ENCODE assay signal across 32 cellular contexts in the genomic region with DNA sequence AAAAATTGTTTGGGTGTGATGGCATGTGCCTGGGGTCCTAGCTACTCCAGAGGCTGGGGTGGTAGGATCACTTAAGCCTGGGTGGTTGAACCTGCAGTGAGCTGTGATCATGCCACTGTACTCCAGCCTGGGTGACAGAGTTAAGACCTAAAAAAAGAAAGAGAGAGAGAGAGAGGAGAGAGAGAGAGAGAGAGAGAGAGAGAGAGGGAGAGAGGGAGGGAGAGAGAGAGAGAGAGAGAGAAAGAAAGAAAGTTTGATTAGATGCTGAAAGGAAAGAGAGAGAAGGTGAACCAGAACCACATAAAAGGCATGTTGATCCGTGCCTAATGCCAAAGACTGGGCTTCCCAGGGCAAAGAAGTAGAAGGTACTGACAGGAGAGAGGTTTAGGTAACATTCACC. TPM values are rescaled to one million over a fixed set of nuclear protein-coding genes. Genes with fewer than 3 reads are reported as not detected.
"Had no signal": no experiment of that assay in that cellular context is flagged by ENCODE, and none has a peak within 500 bp of the region (broad histone marks: within the 10 kb centered on the region; RNA-seq: fewer than 3 reads in every experiment).

No MANE protein-coding gene starts in this region.

- ATAC-seq: activated naive CD8-positive, alpha-beta T cell treated with anti-CD3 and anti-CD28 coated beads, Interleukin-2, amount 50 U/mL, for 24 hours; activated T-cell treated with anti-CD3 and anti-CD28 coated beads, Interleukin-2, amount 50 U/mL, for 4 hours; body of pancreas had no signal

- H3K27me3 ChIP-seq: adrenal gland, ascending aorta, body of pancreas, brain microvascular endothelial cell, breast epithelium, cardiac muscle cell had no signal

- FAIRE-seq: astrocyte, bronchial epithelial cell had no signal

- H3K4me1 ChIP-seq: adrenal gland, ascending aorta, body of pancreas, breast epithelium had no signal

- H3K36me3 ChIP-seq: ascending aorta, brain microvascular endothelial cell, breast epithelium, cardiac muscle cell had no signal

- DNase-seq: activated effector memory CD4-positive, alpha-beta T cell treated with anti-CD3 and anti-CD28 coated beads, Interleukin-2, amount 50 U/mL, for 16 hours; activated effector memory CD4-positive, alpha-beta T cell treated with Interleukin-2 at 50 U/mL for 16 hours; activated gamma-delta T cell; activated gamma-delta T cell treated with Interleukin-2 at 50 U/mL for 16 hours; activated naive CD4-positive, alpha-beta T cell; activated naive CD4-positive, alpha-beta T cell treated with anti-CD3 and anti-CD28 coated beads for 36 hours; activated naive CD4-positive, alpha-beta T cell treated with anti-CD3 and anti-CD28 coated beads, Interleukin-2, amount 10 ng/mL, durations not matched to agents 7 days and 5 days; activated naive CD4-positive, alpha-beta T cell treated with anti-CD3 and anti-CD28 coated beads, Interleukin-2, amount 50 U/mL, for 16 hours; activated naive CD4-positive, alpha-beta T cell treated with Interleukin-2 at 50 U/mL for 16 hours; activated naive CD8-positive, alpha-beta T cell treated with anti-CD3 and anti-CD28 coated beads for 36 hours; activated naive CD8-positive, alpha-beta T cell treated with anti-CD3 and anti-CD28 coated beads, Interleukin-2, amount 10 ng/mL, durations not matched to agents 7 days and 5 days; activated naive CD8-positive, alpha-beta T cell treated with anti-CD3 and anti-CD28 coated beads, Interleukin-2, amount 50 U/mL, for 24 hours; activated T-cell treated with anti-CD3 and anti-CD28 coated beads, Interleukin-2, amount 50 U/mL, for 4 hours; activated T-cell treated with anti-CD3 and anti-CD28 coated beads, Interleukin-2, amount 50 U/mL, for 48 hours; activated T-cell treated with anti-CD3 and anti-CD28 coated beads, Interleukin-2, amount 50 U/mL, for 72 hours; adrenal gland; amniotic stem cell; amygdala; anterior cingulate cortex; aorta; body of pancreas; brain microvascular endothelial cell; caudate nucleus; central memory CD4-positive, alpha-beta T cell; cerebellar nuclear complex had no signal

- H3K4me3 ChIP-seq: adrenal gland, ascending aorta, body of pancreas, breast epithelium, cardiac muscle cell had no signal

- H3K27ac ChIP-seq: adrenal gland, ascending aorta, body of pancreas, brain microvascular endothelial cell, breast epithelium, cardiac muscle cell had no signal

- H3K9me3 ChIP-seq: adrenal gland, ascending aorta, body of pancreas, breast epithelium had no signal

RNA-seq across cellular contexts. Expression of a gene that starts 11.1 kb away (rescaled TPM):
- total RNA-seq: cardiac muscle cell, chondrocyte had no signal
- polyA plus RNA-seq: cardiac muscle cell had no signal

RNA-seq across cellular contexts. Expression of a gene that starts 38.6 kb away (rescaled TPM):
- total RNA-seq: activated T-helper 2 cell treated with anti-CD3 and anti-CD28 coated beads, Interferon-gamma antibody, Interleukin-2, Interleukin-4, amounts not matched to agents 10 μg/mL and 5 μg/mL and 100 μg/mL, durations not matched to agents 14 hours and 24 hours and 36 hours; bronchial epithelial cell had no signal
